ENCODE assay signal across 24 cellular contexts in genomic region chr6:156747715-156748114, GRCh38.
"Had no signal": no experiment of that assay in that cellular context is flagged by ENCODE, and none has a peak within 500 bp of the region (broad histone marks: within the 10 kb centered on the region; RNA-seq: fewer than 3 reads in every experiment).

No MANE protein-coding gene starts in this region.

- H3K27ac ChIP-seq: cardiac muscle cell, esophagus squamous epithelium, gastrocnemius medialis, right lobe of liver, skin epidermis, tibial nerve had no signal

- H3K9me3 ChIP-seq: esophagus squamous epithelium, gastrocnemius medialis, right lobe of liver had no signal

- H3K36me3 ChIP-seq: cardiac muscle cell, esophagus squamous epithelium, gastrocnemius medialis, right lobe of liver, tibial nerve had no signal

- DNase-seq: activated CD4-positive, alpha-beta T cell treated with anti-CD3 and anti-CD28 coated beads, Interleukin-2, amount 50 U/mL, for 48 hours; activated CD8-positive, alpha-beta memory T cell treated with anti-CD3 and anti-CD28 coated beads, Interleukin-2, amount 50 U/mL, for 48 hours; activated naive CD4-positive, alpha-beta T cell treated with Interleukin-2 at 50 U/mL for 16 hours; activated naive CD8-positive, alpha-beta T cell treated with anti-CD3 and anti-CD28 coated beads for 36 hours; activated T-cell treated with anti-CD3 and anti-CD28 coated beads, Interleukin-2, amount 50 U/mL, for 4 hours; amniotic stem cell; cortex of kidney; endodermal cell; esophagus squamous epithelium; gastrocnemius medialis; hippocampal formation; kidney glomerular epithelial cell; left ventricle myocardium superior; mammary epithelial cell; nucleus accumbens; right lobe of liver; stimulated activated CD4-positive, alpha-beta T cell treated with anti-CD3 and anti-CD28 coated beads, Interleukin-2, amount 100 ng/mL, for 24 hours; stimulated activated naive CD8-positive, alpha-beta T cell treated with anti-CD3 and anti-CD28 coated beads, Interleukin-15, amount 100 ng/mL, for 72 hours; T-helper 9 cell had no signal

- H3K4me1 ChIP-seq: gastrocnemius medialis, right lobe of liver, tibial nerve had no signal

- H3K4me3 ChIP-seq: cardiac muscle cell, esophagus squamous epithelium, gastrocnemius medialis, right lobe of liver, skin epidermis, tibial nerve had no signal

- ATAC-seq: activated T-cell treated with anti-CD3 and anti-CD28 coated beads, Interleukin-2, amount 50 U/mL, for 4 hours; gastrocnemius medialis; left ventricle myocardium superior; right lobe of liver; stimulated activated effector memory CD8-positive, alpha-beta T cell treated with anti-CD3 and anti-CD28 coated beads, Interleukin-12 subunit alpha, Interleukin-12 subunit beta, amount 100 ng/mL, for 72 hours; stimulated activated naive CD8-positive, alpha-beta T cell treated with anti-CD3 and anti-CD28 coated beads, Interleukin-15, amount 100 ng/mL, for 72 hours; WTC11 had no signal
